Comparison of ENCODE assay signal across 1 cellular context in genomic region chrX:96314974-96315373, GRCh38.
TF ChIP-seq lines count a peak whose summit lies in the region.

No MANE protein-coding gene starts in this region.

TF ChIP-seq in HepG2, 621 proteins besides CTCF, POLR2A, EP300 and RAD21 (continued from another document):
- TF ChIP-seq KDM5A (IDR thresholded peaks at IDR 0.05; ENCODE audit: borderline replicate concordance, low read length) = no peak
- TF ChIP-seq ZNF484 (CRISPR knock-in tag; IDR thresholded peaks at IDR 0.05; ENCODE audit: borderline replicate concordance, low read depth) = no peak
- no peak for TF ChIP-seq TEF (CRISPR knock-in tag; IDR thresholded peaks at IDR 0.05)
- TF ChIP-seq TRAFD1 (CRISPR knock-in tag; IDR thresholded peaks at IDR 0.05; ENCODE audit: borderline replicate concordance) = no peak
